1 cellular context compared by ENCODE assay signal in genomic region chr2:168165985-168166901, GRCh38.
TF ChIP-seq lines count a peak whose summit lies in the region.

No MANE protein-coding gene starts in this region.

TF ChIP-seq in HepG2, 621 proteins besides CTCF, POLR2A, EP300 and RAD21 (continued from another document and continues in another):
- TF ChIP-seq TERF1 (CRISPR knock-in tag; IDR thresholded peaks at IDR 0.05): no peak
- no peak for TF ChIP-seq TRIM24 (CRISPR knock-in tag; IDR thresholded peaks at IDR 0.05)
- no peak for TF ChIP-seq ZNF775 (CRISPR knock-in tag; IDR thresholded peaks at IDR 0.05; ENCODE audit: borderline replicate concordance)
- no peak for TF ChIP-seq PHF5A (CRISPR knock-in tag; IDR thresholded peaks at IDR 0.05; ENCODE audit: low read depth, unreplicated experiment)
- TF ChIP-seq SATB2 (CRISPR knock-in tag; IDR thresholded peaks at IDR 0.05): no peak
- TF ChIP-seq, protein P1, sequence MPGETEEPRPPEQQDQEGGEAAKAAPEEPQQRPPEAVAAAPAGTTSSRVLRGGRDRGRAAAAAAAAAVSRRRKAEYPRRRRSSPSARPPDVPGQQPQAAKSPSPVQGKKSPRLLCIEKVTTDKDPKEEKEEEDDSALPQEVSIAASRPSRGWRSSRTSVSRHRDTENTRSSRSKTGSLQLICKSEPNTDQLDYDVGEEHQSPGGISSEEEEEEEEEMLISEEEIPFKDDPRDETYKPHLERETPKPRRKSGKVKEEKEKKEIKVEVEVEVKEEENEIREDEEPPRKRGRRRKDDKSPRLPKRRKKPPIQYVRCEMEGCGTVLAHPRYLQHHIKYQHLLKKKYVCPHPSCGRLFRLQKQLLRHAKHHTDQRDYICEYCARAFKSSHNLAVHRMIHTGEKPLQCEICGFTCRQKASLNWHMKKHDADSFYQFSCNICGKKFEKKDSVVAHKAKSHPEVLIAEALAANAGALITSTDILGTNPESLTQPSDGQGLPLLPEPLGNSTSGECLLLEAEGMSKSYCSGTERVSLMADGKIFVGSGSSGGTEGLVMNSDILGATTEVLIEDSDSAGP (CRISPR knock-in tag; IDR thresholded peaks at IDR 0.05; ENCODE audit: borderline replicate concordance): no peak
- TF ChIP-seq ZNF280B (CRISPR knock-in tag; IDR thresholded peaks at IDR 0.05; ENCODE audit: borderline replicate concordance): no peak
- TF ChIP-seq ZNF646 (CRISPR knock-in tag; IDR thresholded peaks at IDR 0.05): no peak
- no peak for TF ChIP-seq MYC (CRISPR knock-in tag; IDR thresholded peaks at IDR 0.05; ENCODE audit: borderline replicate concordance)
- TF ChIP-seq ZNF280D (CRISPR knock-in tag; IDR thresholded peaks at IDR 0.05): no peak
- no peak for TF ChIP-seq CENPX (CRISPR knock-in tag; IDR thresholded peaks at IDR 0.05)
- TF ChIP-seq, protein P2, sequence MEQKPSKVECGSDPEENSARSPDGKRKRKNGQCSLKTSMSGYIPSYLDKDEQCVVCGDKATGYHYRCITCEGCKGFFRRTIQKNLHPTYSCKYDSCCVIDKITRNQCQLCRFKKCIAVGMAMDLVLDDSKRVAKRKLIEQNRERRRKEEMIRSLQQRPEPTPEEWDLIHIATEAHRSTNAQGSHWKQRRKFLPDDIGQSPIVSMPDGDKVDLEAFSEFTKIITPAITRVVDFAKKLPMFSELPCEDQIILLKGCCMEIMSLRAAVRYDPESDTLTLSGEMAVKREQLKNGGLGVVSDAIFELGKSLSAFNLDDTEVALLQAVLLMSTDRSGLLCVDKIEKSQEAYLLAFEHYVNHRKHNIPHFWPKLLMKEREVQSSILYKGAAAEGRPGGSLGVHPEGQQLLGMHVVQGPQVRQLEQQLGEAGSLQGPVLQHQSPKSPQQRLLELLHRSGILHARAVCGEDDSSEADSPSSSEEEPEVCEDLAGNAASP (CRISPR knock-in tag; IDR thresholded peaks at IDR 0.05; ENCODE audit: borderline replicate concordance): peak; percentile 98
- no peak for TF ChIP-seq ZNF513 (CRISPR knock-in tag; conservative IDR thresholded peaks at IDR 0.05)
- TF ChIP-seq ZNF879 (CRISPR knock-in tag; IDR thresholded peaks at IDR 0.05): no peak
- TF ChIP-seq ZSCAN21 (CRISPR knock-in tag; IDR thresholded peaks at IDR 0.05; ENCODE audit: borderline replicate concordance): 0 out of 2 replicates have a peak, but pooled peaks have one; percentile 36
- TF ChIP-seq ZNF180 (CRISPR knock-in tag; IDR thresholded peaks at IDR 0.05; ENCODE audit: borderline replicate concordance, low read depth): no peak
- TF ChIP-seq GMEB1 (CRISPR knock-in tag; IDR thresholded peaks at IDR 0.05; ENCODE audit: borderline replicate concordance): no peak
- TF ChIP-seq NFRKB (IDR thresholded peaks at IDR 0.05): no peak
- 0 out of 2 replicates have a peak, but pooled peaks have one; percentile 14 for TF ChIP-seq NCOA1 (CRISPR knock-in tag; IDR thresholded peaks at IDR 0.05)
- no peak for TF ChIP-seq ZNF660 (CRISPR knock-in tag; IDR thresholded peaks at IDR 0.05; ENCODE audit: borderline replicate concordance, low read depth)
- TF ChIP-seq ZSCAN5A (CRISPR knock-in tag; IDR thresholded peaks at IDR 0.05; ENCODE audit: borderline replicate concordance): no peak
- TF ChIP-seq ZNF629 (CRISPR knock-in tag; conservative IDR thresholded peaks at IDR 0.05): no peak
- TF ChIP-seq ZNF543 (CRISPR knock-in tag; IDR thresholded peaks at IDR 0.05): no peak
- TF ChIP-seq, protein P3, sequence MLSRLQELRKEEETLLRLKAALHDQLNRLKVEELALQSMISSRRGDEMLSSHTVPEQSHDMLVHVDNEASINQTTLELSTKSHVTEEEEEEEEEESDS (CRISPR knock-in tag; IDR thresholded peaks at IDR 0.05; ENCODE audit: borderline replicate concordance): no peak
- no peak for TF ChIP-seq KDM3A (CRISPR knock-in tag; IDR thresholded peaks at IDR 0.05; ENCODE audit: low read depth)
- TF ChIP-seq ZSCAN9 (CRISPR knock-in tag; IDR thresholded peaks at IDR 0.05; ENCODE audit: borderline replicate concordance): 0 out of 2 replicates have a peak, but pooled peaks have one; percentile 10
